Comparison of ENCODE assay signal across 12 cellular contexts in the genomic region with DNA sequence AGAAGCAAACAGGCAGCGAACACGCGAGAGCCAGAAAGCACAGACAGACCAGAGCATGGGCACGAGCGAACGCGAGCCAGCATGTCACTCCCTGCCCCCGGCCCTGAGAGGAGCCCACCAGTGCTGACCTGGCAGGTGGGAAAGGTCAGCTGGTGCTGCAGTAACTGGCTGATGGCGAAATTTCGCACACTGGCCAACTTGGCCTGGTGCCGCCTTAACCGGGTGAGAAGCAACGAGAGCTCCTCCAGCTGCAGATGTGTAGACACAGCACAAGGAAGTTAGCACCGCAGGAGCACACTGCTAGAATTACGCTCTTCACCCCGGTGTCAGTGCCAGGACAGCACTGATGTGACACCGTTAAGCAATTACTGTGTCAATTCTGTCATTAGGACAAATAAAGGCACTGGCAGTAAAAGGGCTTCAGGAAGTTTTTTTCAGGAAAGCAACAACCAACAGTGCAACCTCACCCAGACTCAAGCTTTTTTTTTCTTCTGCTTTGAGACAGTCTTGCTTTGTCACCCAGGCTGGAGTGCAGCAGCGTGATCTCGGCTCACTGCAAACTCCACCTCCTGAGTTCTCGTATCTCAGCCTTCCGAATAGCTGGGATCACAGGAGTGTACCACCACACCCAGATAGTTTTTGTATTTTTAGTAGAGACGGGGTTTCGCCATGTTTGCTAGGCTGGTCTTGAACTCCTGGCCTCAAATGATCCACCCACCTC.
DNase-seq lines count a peak whose midpoint lies in the region; ATAC-seq, FAIRE-seq and TF ChIP-seq lines count a peak whose summit lies in the region.
"Had no signal": no experiment of that assay in that cellular context is flagged by ENCODE, and none has a peak within 500 bp of the region (broad histone marks: within the 10 kb centered on the region; RNA-seq: fewer than 3 reads in every experiment).

No MANE protein-coding gene starts in this region.

- H3K27me3 ChIP-seq in liver (ENCODE audit: control insufficient read depth in 4 of 4, insufficient read depth in 4 of 4, low read length in 3 of 4) (no peaks in the 10 kb centered on the region), HepG2 (ENCODE audit: control insufficient read depth in 1 of 2, insufficient read depth in 2 of 2, low read length in 2 of 2) (no peaks in the 10 kb centered on the region)
- H3K27me3 ChIP-seq: uterus had no signal

- TF ChIP-seq POLR2A in HepG2 (IDR thresholded peaks at IDR 0.05; ENCODE audit: insufficient read depth in 1 of 2, low read depth in 2 of 2, low read length in 2 of 2), result no peak

- no TSS peak for BruUV-seq in HepG2 (replicated peaks; lab: Mats Ljungman, UMichigan)

- peaks cover 12% of the 10 kb centered on the region for H3K36me3 Mint-ChIP-seq in brain

- H3K27ac ChIP-seq in liver (ENCODE audit: low read depth in 1 of 2, low read length in 2 of 2), result peak overlapping the region; percentile 65 to 78
- no peak overlapping the region for H3K27ac ChIP-seq in HepG2 (ENCODE audit: extremely low read length, insufficient read depth, low read length)
- H3K27ac ChIP-seq: uterus had no signal

- peak; percentile 52 to 56 for TF ChIP-seq RAD21 in liver (IDR thresholded peaks at IDR 0.05)
- no peak for TF ChIP-seq RAD21 in HepG2 (CRISPR knock-in tag; IDR thresholded peaks at IDR 0.05)

- H3K27ac Mint-ChIP-seq in brain, result peak overlapping the region in 4 of 5 experiments; percentile 59 to 90 (median 82)
- H3K27ac Mint-ChIP-seq: B cell had no signal

- in situ Hi-C loops in HepG2 (cut with HindIII; ENCODE audit: extremely low pct_ligation_motif_present, low pct_unique_long_range_greater_than_20kb), result no loop called here

- no peak overlapping the region for H2AFZ ChIP-seq in HepG2 (ENCODE audit: low read length)

- H3K4me1 ChIP-seq in liver (ENCODE audit: control insufficient read depth in 4 of 4, insufficient read depth in 4 of 4, low read length in 3 of 4) (peaks cover 8 to 40% (median 21%) of the 10 kb centered on the region in 4 donors), HepG2 (ENCODE audit: insufficient read depth, low read length) (peaks cover 34% of the 10 kb centered on the region)
- H3K4me1 ChIP-seq: uterus had no signal

- H3K4me2 ChIP-seq in HepG2 (ENCODE audit: low read depth, low read length), result no peak overlapping the region

- CTCF ChIA-PET in HepG2 (lab: Yijun Ruan, JAX; ENCODE audit: low intra/inter-chr PET ratio, low total read pairs), result no interaction called here

- 36% methylated on average over 23 of the region's 23 CpGs for WGBS in liver
- WGBS in HepG2 (ENCODE audit: low lambda C conversion rate), result 98% methylated on average over 12 of the region's 23 CpGs

- H3K4me3 Mint-ChIP-seq in brain, result peak overlapping the region in 1 of 5 experiments; percentile 24
- H3K4me3 Mint-ChIP-seq: B cell had no signal

- H3K4me1 Mint-ChIP-seq in brain, result peaks cover 43% of the 10 kb centered on the region

- H3K9me3 ChIP-seq in liver (ENCODE audit: control insufficient read depth in 4 of 4, low read length in 3 of 4), result no peaks in the 10 kb centered on the region
- H3K9me3 ChIP-seq in HepG2 (ENCODE audit: low read length), result no peaks in the 10 kb centered on the region
- H3K9me3 ChIP-seq: uterus had no signal

- H3K36me3 ChIP-seq in liver (ENCODE audit: control insufficient read depth in 4 of 4, insufficient read depth in 3 of 4, low read depth in 1 of 4, low read length in 3 of 4) (peaks cover 0 to 20% (median 3%) of the 10 kb centered on the region in 4 donors), HepG2 (replicated peaks in 1 of 2; ENCODE audit: control insufficient read depth in 1 of 2, insufficient read depth in 2 of 2, low read length in 2 of 2) (peaks cover 15 to 46% of the 10 kb centered on the region in 2 experiments)
- H3K36me3 ChIP-seq: uterus had no signal

- intact Hi-C loops in HepG2 (cut with micrococcal nuclease; ENCODE audit: unreplicated experiment), result no loop called here

- no peak for TF ChIP-seq CTCF in liver (IDR thresholded peaks at IDR 0.05; ENCODE audit: low read depth, low read length, missing input control)
- TF ChIP-seq CTCF in HepG2 (CRISPR knock-in tag; IDR thresholded peaks at IDR 0.05), result no peak
- no peak for TF ChIP-seq CTCF in brain (conservative IDR thresholded peaks at IDR 0.05)

- H3K4me3 ChIP-seq in liver (ENCODE audit: low read depth in 1 of 3, low read length in 3 of 3) (no peak overlapping the region), HepG2 (replicated peaks in 1 of 3; ENCODE audit: insufficient read depth in 1 of 3, low read depth in 2 of 3, low read length in 3 of 3) (no peak overlapping the region)
- H3K4me3 ChIP-seq: uterus had no signal

- DNase-seq in HepG2 (ENCODE audit: low spot score), result no peak
- DNase-seq in midbrain (lab: John Stamatoyannopoulos, UW), result peak; percentile 47
- no peak for DNase-seq in HCEC 1CT
- DNase-seq in SW 1271 (lab: John Stamatoyannopoulos, UW), result no peak
- no peak for DNase-seq in kidney glomerular epithelial cell (lab: John Stamatoyannopoulos, UW)
- no peak for DNase-seq in stimulated activated CD4-positive, alpha-beta T cell treated with anti-CD3 and anti-CD28 coated beads, Interleukin-15, amount 100 ng/mL, for 24 hours
- DNase-seq: foreskin melanocyte, PC-3 had no signal

- TF ChIP-seq EP300 in HepG2 (IDR thresholded peaks at IDR 0.05; ENCODE audit: low read depth in 2 of 2, low read length in 2 of 2) (no peak), HepG2 (CRISPR knock-in tag; IDR thresholded peaks at IDR 0.05; ENCODE audit: borderline replicate concordance) (no peak)

- POLR2A ChIA-PET in HepG2 (lab: Yijun Ruan, JAX), result no interaction called here

- H4K20me1 ChIP-seq in HepG2 (ENCODE audit: insufficient read depth, low read length), result no peaks in the 10 kb centered on the region

- no peaks in the 10 kb centered on the region for H3K27me3 Mint-ChIP-seq in brain
- H3K27me3 Mint-ChIP-seq: B cell had no signal

- no peak for FAIRE-seq in HepG2 (lab: Jason Lieb, UNC)

- ATAC-seq in HepG2, result no peak
- ATAC-seq: PC-3 had no signal

- H3K9ac ChIP-seq in liver (ENCODE audit: low read depth in 1 of 2, low read length in 2 of 2), result no peak overlapping the region
- H3K9ac ChIP-seq in HepG2 (ENCODE audit: insufficient read depth, low read depth, low read length), result no peak overlapping the region

- no peaks in the 10 kb centered on the region for H3K79me2 ChIP-seq in HepG2 (ENCODE audit: insufficient read depth, low read length)

- no peaks in the 10 kb centered on the region for H3K9me3 Mint-ChIP-seq in brain

TF ChIP-seq in liver, 16 proteins besides CTCF, POLR2A, EP300 and RAD21 (continues in another document):
- TF ChIP-seq JUND (IDR thresholded peaks at IDR 0.05), result peak in 1 of 2 donors; percentile 75
- peak in 1 of 2 donors; percentile 75 for TF ChIP-seq HNF4A (conservative IDR thresholded peaks at IDR 0.05)
- TF ChIP-seq, protein P1, sequence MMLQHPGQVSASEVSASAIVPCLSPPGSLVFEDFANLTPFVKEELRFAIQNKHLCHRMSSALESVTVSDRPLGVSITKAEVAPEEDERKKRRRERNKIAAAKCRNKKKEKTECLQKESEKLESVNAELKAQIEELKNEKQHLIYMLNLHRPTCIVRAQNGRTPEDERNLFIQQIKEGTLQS (IDR thresholded peaks at IDR 0.05), result no peak
- no peak for TF ChIP-seq HNF4G (IDR thresholded peaks at IDR 0.05)
- peak; percentile 51 for TF ChIP-seq SP1 (IDR thresholded peaks at IDR 0.05)
- TF ChIP-seq FOXA2 (IDR thresholded peaks at IDR 0.05), result peak; percentile 73
- no peak for TF ChIP-seq NR2F2 (IDR thresholded peaks at IDR 0.05)
- TF ChIP-seq TAF1 (conservative IDR thresholded peaks at IDR 0.05), result no peak
- TF ChIP-seq EGR1 (IDR thresholded peaks at IDR 0.05; ENCODE audit: low read depth in 2 of 2), result peak in 1 of 2 donors; percentile 36
- peak; percentile 74 to 95 for TF ChIP-seq RXRA (IDR thresholded peaks at IDR 0.05)
- TF ChIP-seq, protein P2, sequence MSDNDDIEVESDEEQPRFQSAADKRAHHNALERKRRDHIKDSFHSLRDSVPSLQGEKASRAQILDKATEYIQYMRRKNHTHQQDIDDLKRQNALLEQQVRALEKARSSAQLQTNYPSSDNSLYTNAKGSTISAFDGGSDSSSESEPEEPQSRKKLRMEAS (IDR thresholded peaks at IDR 0.05), result peak; percentile 92

TF ChIP-seq in HepG2, 621 proteins besides CTCF, POLR2A, EP300 and RAD21 (continues in another document):
- TF ChIP-seq ZZZ3 (CRISPR knock-in tag; IDR thresholded peaks at IDR 0.05; ENCODE audit: borderline replicate concordance) (no peak), ZNF674 (CRISPR knock-in tag; IDR thresholded peaks at IDR 0.05; ENCODE audit: low read depth) (no peak), ATAD3A (CRISPR knock-in tag; IDR thresholded peaks at IDR 0.05) (no peak), PHF5A (CRISPR knock-in tag; IDR thresholded peaks at IDR 0.05; ENCODE audit: low read depth, unreplicated experiment) (no peak), FOXK1 (CRISPR knock-in tag; IDR thresholded peaks at IDR 0.05; ENCODE audit: borderline replicate concordance, low read depth) (no peak), RBM39 (IDR thresholded peaks at IDR 0.05; ENCODE audit: low read depth, low read length, poor library complexity, severe bottlenecking) (no peak)
- TF ChIP-seq, protein P3, sequence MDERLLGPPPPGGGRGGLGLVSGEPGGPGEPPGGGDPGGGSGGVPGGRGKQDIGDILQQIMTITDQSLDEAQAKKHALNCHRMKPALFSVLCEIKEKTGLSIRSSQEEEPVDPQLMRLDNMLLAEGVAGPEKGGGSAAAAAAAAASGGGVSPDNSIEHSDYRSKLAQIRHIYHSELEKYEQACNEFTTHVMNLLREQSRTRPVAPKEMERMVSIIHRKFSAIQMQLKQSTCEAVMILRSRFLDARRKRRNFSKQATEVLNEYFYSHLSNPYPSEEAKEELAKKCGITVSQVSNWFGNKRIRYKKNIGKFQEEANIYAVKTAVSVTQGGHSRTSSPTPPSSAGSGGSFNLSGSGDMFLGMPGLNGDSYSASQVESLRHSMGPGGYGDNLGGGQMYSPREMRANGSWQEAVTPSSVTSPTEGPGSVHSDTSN (CRISPR knock-in tag; IDR thresholded peaks at IDR 0.05), result no peak
- TF ChIP-seq, protein P4, sequence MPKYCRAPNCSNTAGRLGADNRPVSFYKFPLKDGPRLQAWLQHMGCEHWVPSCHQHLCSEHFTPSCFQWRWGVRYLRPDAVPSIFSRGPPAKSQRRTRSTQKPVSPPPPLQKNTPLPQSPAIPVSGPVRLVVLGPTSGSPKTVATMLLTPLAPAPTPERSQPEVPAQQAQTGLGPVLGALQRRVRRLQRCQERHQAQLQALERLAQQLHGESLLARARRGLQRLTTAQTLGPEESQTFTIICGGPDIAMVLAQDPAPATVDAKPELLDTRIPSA (CRISPR knock-in tag; IDR thresholded peaks at IDR 0.05; ENCODE audit: borderline replicate concordance), result no peak
